Comparison of ENCODE assay signal across 9 cellular contexts in genomic region chr3:78204977-78205376, GRCh38.
A peak's percentile ranks its signal among the peaks of the same experiment; 100 is the strongest.
DNase-seq lines count a peak whose midpoint lies in the region; ATAC-seq and TF ChIP-seq lines count a peak whose summit lies in the region.
"Had no signal": no experiment of that assay in that cellular context is flagged by ENCODE, and none has a peak within 500 bp of the region (broad histone marks: within the 10 kb centered on the region; RNA-seq: fewer than 3 reads in every experiment).

No MANE protein-coding gene starts in this region.

- H3K27ac ChIP-seq in breast epithelium (no peak overlapping the region), RWPE1 (no peak overlapping the region), thoracic aorta (no peak overlapping the region)

- H3K27me3 ChIP-seq in breast epithelium (no peaks in the 10 kb centered on the region), thoracic aorta (replicated peaks; ENCODE audit: insufficient read depth) (no peaks in the 10 kb centered on the region)

- H3K9me3 ChIP-seq in breast epithelium, result no peaks in the 10 kb centered on the region
- H3K9me3 ChIP-seq in thoracic aorta, result no peaks in the 10 kb centered on the region

- H3K36me3 ChIP-seq in breast epithelium (no peaks in the 10 kb centered on the region), thoracic aorta (no peaks in the 10 kb centered on the region)

- peak overlapping the region; percentile 31 for H3K4me3 Mint-ChIP-seq in MCF 10A (ENCODE audit: unreplicated experiment)
- H3K4me3 Mint-ChIP-seq in effector memory CD8-positive, alpha-beta T cell, result no peak overlapping the region
- H3K4me3 Mint-ChIP-seq: CD8-positive, alpha-beta T cell had no signal

- TF ChIP-seq POLR2A in breast epithelium (IDR thresholded peaks at IDR 0.05), result no peak

- no peaks in the 10 kb centered on the region for H3K27me3 Mint-ChIP-seq in MCF 10A (ENCODE audit: insufficient read depth, unreplicated experiment)
- H3K27me3 Mint-ChIP-seq in effector memory CD8-positive, alpha-beta T cell, result no peaks in the 10 kb centered on the region

- H3K4me1 Mint-ChIP-seq in MCF 10A (ENCODE audit: insufficient read depth, unreplicated experiment), result peaks cover 6% of the 10 kb centered on the region
- H3K4me1 Mint-ChIP-seq in effector memory CD8-positive, alpha-beta T cell (ENCODE audit: low read depth in 2 of 2), result no peaks in the 10 kb centered on the region

- no peaks in the 10 kb centered on the region for H3K36me3 Mint-ChIP-seq in MCF 10A (ENCODE audit: insufficient read depth, unreplicated experiment)
- no peaks in the 10 kb centered on the region for H3K36me3 Mint-ChIP-seq in effector memory CD8-positive, alpha-beta T cell (ENCODE audit: insufficient read depth)
- H3K36me3 Mint-ChIP-seq: CD8-positive, alpha-beta T cell had no signal

- no TSS peak for BruUV-seq in MCF 10A (replicated peaks; lab: Mats Ljungman, UMichigan)

- no peak overlapping the region for H3K27ac Mint-ChIP-seq in MCF 10A (ENCODE audit: low read depth, unreplicated experiment)
- no peak overlapping the region for H3K27ac Mint-ChIP-seq in effector memory CD8-positive, alpha-beta T cell
- H3K27ac Mint-ChIP-seq: CD8-positive, alpha-beta T cell had no signal

- CTCF ChIA-PET in MCF 10A (lab: Yijun Ruan, JAX), result interaction anchor here (0.6 to 1.3 kb wide), 9 partner anchors 153 to 1430 kb away, joined by 3 to 5 read pairs (median 3); no protein-coding TSS in a partner anchor
- CTCF ChIA-PET in RWPE1 (lab: Yijun Ruan, JAX), result interaction anchor here (0.7 kb wide), 1 partner anchor 167 kb away, joined by 3 read pairs; no protein-coding TSS in a partner anchor

- DNase-seq in MCF 10A (ENCODE audit: unreplicated experiment), result peak; percentile 48
- DNase-seq in breast epithelium (ENCODE audit: low spot score in 2 of 2), result no peak
- DNase-seq in RWPE1 (ENCODE audit: low spot score), result peak; percentile 1
- DNase-seq in foreskin fibroblast, result peak; percentile 45 to 79
- no peak for DNase-seq in thoracic aorta (ENCODE audit: low spot score)
- DNase-seq in effector memory CD8-positive, alpha-beta T cell, result no peak
- DNase-seq: CD8-positive, alpha-beta T cell had no signal

- peak; percentile 22 for TF ChIP-seq CTCF in MCF 10A (IDR thresholded peaks at IDR 0.05; ENCODE audit: unreplicated experiment)
- no peak for TF ChIP-seq CTCF in breast epithelium (IDR thresholded peaks at IDR 0.05)
- no peak for TF ChIP-seq CTCF in RWPE1 (conservative IDR thresholded peaks at IDR 0.05; ENCODE audit: low read depth)
- TF ChIP-seq CTCF in foreskin fibroblast (IDR thresholded peaks at IDR 0.05; ENCODE audit: low read depth, low read length), result no peak
- TF ChIP-seq CTCF in thoracic aorta (IDR thresholded peaks at IDR 0.05), result no peak

- H3K4me3 ChIP-seq in breast epithelium (no peak overlapping the region), foreskin fibroblast (ENCODE audit: low read depth in 1 of 2, low read length in 2 of 2) (no peak overlapping the region), thoracic aorta (peak overlapping the region; percentile 26)

- intact Hi-C loops in MCF 10A (cut with micrococcal nuclease), result loop anchor here (1.0 kb wide), 1 partner anchor 857 kb away; no protein-coding TSS in a partner anchor
- intact Hi-C loops in breast epithelium (cut with DNase I; ENCODE audit: low total_unique reads), result no loop called here

- H3K4me1 ChIP-seq in breast epithelium, result no peaks in the 10 kb centered on the region
- H3K4me1 ChIP-seq in thoracic aorta (ENCODE audit: control insufficient read depth in 1 of 2, low read depth in 2 of 2), result no peaks in the 10 kb centered on the region

- no peak for ATAC-seq in thoracic aorta (ENCODE audit: insufficient number of reproducible peaks, low FRiP score, low read depth)
- ATAC-seq in GM19324 (IDR thresholded peaks at IDR 0.05; ENCODE audit: low FRiP score, unreplicated experiment), result no peak
- ATAC-seq in HG02981 (IDR thresholded peaks at IDR 0.05; ENCODE audit: unreplicated experiment), result no peak
- no peak for ATAC-seq in effector memory CD8-positive, alpha-beta T cell (replicated peaks)
- ATAC-seq: CD8-positive, alpha-beta T cell had no signal

- H3K9me3 Mint-ChIP-seq in MCF 10A (ENCODE audit: unreplicated experiment), result no peaks in the 10 kb centered on the region
- H3K9me3 Mint-ChIP-seq in effector memory CD8-positive, alpha-beta T cell, result peaks cover 2 to 8% of the 10 kb centered on the region in 2 donors

- POLR2A ChIA-PET in MCF 10A (lab: Yijun Ruan, JAX) (interaction anchor here (1.1 kb wide), 1 partner anchor 380 kb away, joined by 3 read pairs; no protein-coding TSS in a partner anchor), RWPE1 (lab: Yijun Ruan, JAX; ENCODE audit: low non-redundant PET) (no interaction called here)

Comparison
In these comparisons a context has a peak if more than half of its experiments do, and no peak if none do; other contexts are left out.
1. DNase-seq: peak in MCF 10A (single experiment), RWPE1 (single experiment) and foreskin fibroblast (2 of 2); none in breast epithelium (0 of 2), thoracic aorta (single experiment) and effector memory CD8-positive, alpha-beta T cell (0 of 3).